In the genomic region with DNA sequence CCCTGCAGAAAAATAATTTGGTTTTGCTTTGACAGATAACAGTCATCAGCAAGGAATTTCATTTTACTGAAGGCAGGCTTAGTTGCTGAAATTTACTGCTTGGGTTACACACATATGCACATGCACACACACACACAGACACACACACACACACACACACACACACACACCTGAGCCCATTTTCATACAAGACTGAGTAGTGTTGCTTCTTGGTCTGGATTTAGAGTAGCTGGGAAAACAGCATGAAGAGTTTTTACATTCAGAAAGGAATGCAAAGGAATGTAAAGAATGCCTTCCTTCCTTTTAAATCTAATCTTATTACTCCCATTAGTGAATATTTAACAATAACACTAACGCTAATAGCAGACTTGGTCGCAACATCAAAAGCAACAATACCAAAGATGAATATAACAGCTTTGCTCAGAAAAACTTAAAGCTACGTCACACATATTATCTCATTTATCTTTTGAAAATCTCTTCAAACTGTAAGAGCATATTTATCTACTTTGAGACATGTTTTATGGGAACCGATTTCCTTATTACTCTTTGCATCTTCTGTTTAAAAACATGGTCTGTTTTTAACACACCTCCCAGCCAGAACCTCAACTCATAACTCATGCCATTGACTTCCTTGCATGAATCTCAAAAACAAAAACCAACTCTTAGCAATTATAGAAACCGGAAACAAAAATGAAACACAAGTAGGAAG, we compare ENCODE assay signal across 8 cellular contexts. TPM values are rescaled to one million over a fixed set of nuclear protein-coding genes. Genes with fewer than 3 reads are reported as not detected.
DNase-seq lines count a peak whose midpoint lies in the region; ATAC-seq and TF ChIP-seq lines count a peak whose summit lies in the region.

No MANE protein-coding gene starts in this region.

- H3K27me3 ChIP-seq in IMR-90 (ENCODE audit: control insufficient read depth, insufficient read depth, low read length) = no peaks in the 10 kb centered on the region
- H3K27me3 ChIP-seq in brain microvascular endothelial cell (replicated peaks) = no peaks in the 10 kb centered on the region

- no peak for TF ChIP-seq CTCF in IMR-90 (conservative IDR thresholded peaks at IDR 0.05; ENCODE audit: low read depth, low read length)
- no peak for TF ChIP-seq CTCF in brain microvascular endothelial cell (IDR thresholded peaks at IDR 0.05; ENCODE audit: low read depth, low read length, missing control alignments)
- no peak for TF ChIP-seq CTCF in osteocyte (IDR thresholded peaks at IDR 0.05)
- no peak for TF ChIP-seq CTCF in coronary artery (IDR thresholded peaks at IDR 0.05)

- peak; percentile 70 for DNase-seq in IMR-90
- peak; percentile 63 for DNase-seq in brain microvascular endothelial cell
- no peak for DNase-seq in osteocyte (ENCODE audit: extremely low spot score, unreplicated experiment)
- DNase-seq in amniotic stem cell (lab: John Stamatoyannopoulos, UW) = no peak
- DNase-seq in amygdala (lab: John Stamatoyannopoulos, UW) = no peak
- no peak for DNase-seq in coronary artery (ENCODE audit: low spot score)
- no peak for DNase-seq in SHP77 treated with DMSO at 0.1 percent for 48 hours (lab: John Stamatoyannopoulos, UW)

- POLR2A ChIA-PET in IMR-90 (lab: Charles Lee; ENCODE audit: unreplicated experiment) = no interaction called here

- H3K18ac ChIP-seq in IMR-90 (ENCODE audit: low read depth, low read length) = peak overlapping the region; percentile 71; the same call in 1 of the 2 replicates

- no peak overlapping the region for H2AK9ac ChIP-seq in IMR-90 (replicated peaks; ENCODE audit: low read depth, low read length, poor library complexity)

- no peaks in the 10 kb centered on the region for H3K9me3 ChIP-seq in IMR-90 (ENCODE audit: control insufficient read depth, insufficient read depth, low read length)

- peak overlapping the region; percentile 66; the same call in 1 of the 2 replicates for H3K14ac ChIP-seq in IMR-90 (replicated peaks; ENCODE audit: low read depth, low read length)

- peak overlapping the region; percentile 89 for H2BK120ac ChIP-seq in IMR-90 (ENCODE audit: low read depth, low read length)

- dilution Hi-C loops in IMR-90 (cut with HindIII; ENCODE audit: low sequenced_read_pairs, unreplicated experiment) = no loop called here

- H3K36me3 ChIP-seq in IMR-90 (ENCODE audit: control insufficient read depth, insufficient read depth, low read length) (peaks cover 6% of the 10 kb centered on the region; the same call in 1 of the 2 replicates), brain microvascular endothelial cell (replicated peaks) (peaks cover 3% of the 10 kb centered on the region)

- peaks cover 15% of the 10 kb centered on the region; the same call in 1 of the 2 replicates for H4K20me1 ChIP-seq in IMR-90 (ENCODE audit: insufficient read depth, low read length)

- no peaks in the 10 kb centered on the region for H3K27me3 Mint-ChIP-seq in osteocyte (ENCODE audit: unreplicated experiment)

- H3K36me3 Mint-ChIP-seq in osteocyte (ENCODE audit: unreplicated experiment) = peaks cover 9% of the 10 kb centered on the region

- peak overlapping the region; percentile 56; the same call in 1 of the 2 replicates for H3K4ac ChIP-seq in IMR-90 (ENCODE audit: low read depth, low read length)

- H3K4me2 ChIP-seq in IMR-90 (ENCODE audit: low read depth, low read length) = peak overlapping the region; percentile 54

- peaks cover 4% of the 10 kb centered on the region for H3K9me3 Mint-ChIP-seq in osteocyte (ENCODE audit: unreplicated experiment)

- peak overlapping the region; percentile 92 for H2AK5ac ChIP-seq in IMR-90 (ENCODE audit: low read depth, low read length)

- in situ Hi-C loops in IMR-90 (cut with MboI; ENCODE audit: low sequenced_read_pairs) = no loop called here
- in situ Hi-C loops in brain microvascular endothelial cell (cut with HindIII; ENCODE audit: low pct_ligation_motif_present, low sequenced_read_pairs) = no loop called here

- ATAC-seq in GM18873 (IDR thresholded peaks at IDR 0.05; ENCODE audit: low FRiP score, unreplicated experiment) (peak; percentile 35), IMR-90 (ENCODE audit: low read depth) (no peak)

- peak overlapping the region; percentile 88 for H2BK20ac ChIP-seq in IMR-90 (ENCODE audit: low read depth, low read length)

- H4K91ac ChIP-seq in IMR-90 (ENCODE audit: insufficient read depth, low read depth, low read length) = peak overlapping the region; percentile 48; the same call in 1 of the 2 replicates

- intact Hi-C loops in IMR-90 (cut with micrococcal nuclease) = loop anchor here (5.0 kb wide), 1 partner anchor 34 kb away; no protein-coding TSS in a partner anchor

- H2BK15ac ChIP-seq in IMR-90 (ENCODE audit: low read depth, low read length) = 0 out of 3 replicates have a peak overlapping the region, but pooled peaks have one; percentile 27

- peak overlapping the region; percentile 67 for H3K27ac Mint-ChIP-seq in osteocyte (ENCODE audit: unreplicated experiment)

- no TSS peak for BruUV-seq in IMR-90 (replicated peaks; lab: Mats Ljungman, UMichigan)

- H3K4me1 ChIP-seq in IMR-90 (ENCODE audit: control insufficient read depth, insufficient read depth, low read length) = peaks cover 44% of the 10 kb centered on the region

- peak overlapping the region; percentile 67 for H2BK5ac ChIP-seq in IMR-90 (ENCODE audit: low read depth, low read length, poor library complexity, severe bottlenecking)

- peaks cover 96% of the 10 kb centered on the region for H3K4me1 Mint-ChIP-seq in osteocyte (ENCODE audit: unreplicated experiment)

- no peak overlapping the region for H2AFZ ChIP-seq in IMR-90 (replicated peaks; ENCODE audit: low read length, poor library complexity)

- WGBS in IMR-90 (ENCODE audit: extremely low coverage in 2 of 2, insufficient read length in 1 of 2), 2 experiments = 0% methylated on average over 1 of the region's 5 CpGs; no CpG with 5 or more reads in 1 of the 2 experiments

- peaks cover 39% of the 10 kb centered on the region for H3K9me1 ChIP-seq in IMR-90 (ENCODE audit: insufficient read depth, low read length)

- no peak overlapping the region for H3K56ac ChIP-seq in IMR-90 (ENCODE audit: extremely low read depth, insufficient read depth, low read length)

- H4K8ac ChIP-seq in IMR-90 (ENCODE audit: low read depth in 2 of 2, low read length in 2 of 2) = peak overlapping the region; percentile 39 to 47; a peak in 3 of 4 replicates

- no peak overlapping the region for H3K4me3 ChIP-seq in IMR-90 (ENCODE audit: insufficient read depth, low read depth, low read length)
- no peak overlapping the region for H3K4me3 ChIP-seq in brain microvascular endothelial cell (ENCODE audit: low read depth, low read length)
- H3K4me3 ChIP-seq in coronary artery = no peak overlapping the region

- H3K9ac ChIP-seq in IMR-90 (ENCODE audit: low read depth, low read length) = no peak overlapping the region

- no peak for TF ChIP-seq RAD21 in IMR-90 (IDR thresholded peaks at IDR 0.05; ENCODE audit: low read length)

- CTCF ChIA-PET in IMR-90 (lab: Yijun Ruan, JAX) = interaction anchor here (0.6 to 0.8 kb wide), 2 partner anchors 74 to 191 kb away, joined by 3 to 4 read pairs; no protein-coding TSS in a partner anchor

- H3K4me3 Mint-ChIP-seq in osteocyte (ENCODE audit: unreplicated experiment) = peak overlapping the region; percentile 3

- H3K27ac ChIP-seq in IMR-90 (ENCODE audit: insufficient read depth, low read length) (peak overlapping the region; percentile 54; the same call in 1 of the 2 replicates), brain microvascular endothelial cell (peak overlapping the region; percentile 98), coronary artery (peak overlapping the region in 1 of 2 donors; percentile 38)

- no peak overlapping the region for H3K23ac ChIP-seq in IMR-90 (ENCODE audit: low read depth, low read length)

- peaks cover 34 to 80% of the 10 kb centered on the region in 2 experiments for H3K79me1 ChIP-seq in IMR-90 (ENCODE audit: low read depth in 1 of 2, low read length in 2 of 2)

- TF ChIP-seq POLR2A in IMR-90 (IDR thresholded peaks at IDR 0.05; ENCODE audit: low read depth, low read length) = no peak

- peak overlapping the region; percentile 8; the same call in 1 of the 2 replicates for H4K5ac ChIP-seq in IMR-90 (ENCODE audit: low read depth, low read length)

TF ChIP-seq in IMR-90, 13 proteins besides CTCF, POLR2A, EP300 and RAD21:
- TF ChIP-seq MXI1 (IDR thresholded peaks at IDR 0.05; ENCODE audit: borderline replicate concordance, low read depth, low read length) (no peak), BHLHE40 (IDR thresholded peaks at IDR 0.05; ENCODE audit: low read depth, low read length) (peak; percentile 35; the same call in 1 of the 2 replicates)

RNA-seq across cellular contexts. Expression of a gene that starts 32.5 kb away (rescaled TPM):
- total RNA-seq in IMR-90 (2012; rRNA removed) = 52.0 and 52.2 TPM in 2 replicates
- polyA plus RNA-seq in IMR-90 (2012; rRNA removed) = 44.8 and 45.0 TPM in 2 replicates
- polyA plus RNA-seq in IMR-90 (2012; cell fraction: cytosol; rRNA removed) = 37.9 and 67.2 TPM in 2 replicates
- 19.1 and 28.3 TPM in 2 replicates for polyA plus RNA-seq in IMR-90 (2012; cell fraction: nucleus; rRNA removed; ENCODE audit: low replicate concordance)
- total RNA-seq in osteocyte = 79.6 and 84.1 TPM in 2 replicates

Comparison
In these comparisons a context has a peak if more than half of its experiments do, and no peak if none do; other contexts are left out.
1. DNase-seq: peak in IMR-90 (single experiment) and brain microvascular endothelial cell (single experiment); none in osteocyte (single experiment), amniotic stem cell (single experiment), amygdala (0 of 56), coronary artery (single experiment) and SHP77 treated with DMSO at 0.1 percent for 48 hours (single experiment).